ENCODE assay signal across 9 cellular contexts in genomic region chr14:65414961-65415589, GRCh38. TPM values are rescaled to one million over a fixed set of nuclear protein-coding genes. Genes with fewer than 3 reads are reported as not detected.
A peak's percentile ranks its signal among the peaks of the same experiment; 100 is the strongest.
DNase-seq lines count a peak whose midpoint lies in the region; ATAC-seq and TF ChIP-seq lines count a peak whose summit lies in the region.
"Had no signal": no experiment of that assay in that cellular context is flagged by ENCODE, and none has a peak within 500 bp of the region (broad histone marks: within the 10 kb centered on the region; RNA-seq: fewer than 3 reads in every experiment).

No MANE protein-coding gene starts in this region.

- CTCF ChIA-PET in activated B cell treated with CpG ODN at 0.5 μM for 24 hours (lab: Charles Lee): interaction anchor here (0.6 to 6.3 kb wide), 39 partner anchors 8 to 656 kb away, joined by 3 to 214 read pairs (median 5); partner anchors contain the start of gene FNTB

- H3K27me3 ChIP-seq in iPS-18a (ENCODE audit: control insufficient read depth, insufficient read depth, low read length) (peaks cover 8% of the 10 kb centered on the region), uterus (no peaks in the 10 kb centered on the region), suprapubic skin (no peaks in the 10 kb centered on the region)

- no peak overlapping the region for H3K27ac ChIP-seq in iPS-18a (ENCODE audit: low read length)
- no peak overlapping the region for H3K27ac ChIP-seq in uterus
- H3K27ac ChIP-seq in suprapubic skin: no peak overlapping the region

- DNase-seq in activated T-cell treated with anti-CD3 and anti-CD28 coated beads, Interleukin-2, amount 50 U/mL, for 4 hours: no peak
- no peak for DNase-seq in activated T-cell treated with anti-CD3 and anti-CD28 coated beads, Interleukin-2, amount 50 U/mL, for 48 hours
- peak; percentile 60 to 72 for DNase-seq in Kasumi-1 (lab: John Stamatoyannopoulos, UW)
- DNase-seq in activated B cell treated with CpG ODN at 0.5 μM for 24 hours: no peak
- no peak for DNase-seq in uterus
- DNase-seq in suprapubic skin (ENCODE audit: low spot score in 2 of 2): no peak

- TF ChIP-seq CTCF in activated B cell treated with CpG ODN at 0.5 μM for 24 hours (IDR thresholded peaks at IDR 0.05) (peak; percentile 65), uterus (IDR thresholded peaks at IDR 0.05) (peak; percentile 30 to 43 (median 40)), suprapubic skin (IDR thresholded peaks at IDR 0.05) (peak in 1 of 2 donors; percentile 9)

- no peaks in the 10 kb centered on the region for H3K27me3 Mint-ChIP-seq in activated T-cell treated with anti-CD3 and anti-CD28 coated beads, Interleukin-2, amount 50 U/mL, for 4 hours (ENCODE audit: low read depth)
- H3K27me3 Mint-ChIP-seq in activated B cell treated with CpG ODN at 0.5 μM for 24 hours: no peaks in the 10 kb centered on the region
- H3K27me3 Mint-ChIP-seq: central memory CD8-positive, alpha-beta T cell had no signal

- peaks cover 40% of the 10 kb centered on the region for H3K4me1 Mint-ChIP-seq in activated T-cell treated with anti-CD3 and anti-CD28 coated beads, Interleukin-2, amount 50 U/mL, for 4 hours (ENCODE audit: low read depth)
- peaks cover 45% of the 10 kb centered on the region for H3K4me1 Mint-ChIP-seq in activated B cell treated with CpG ODN at 0.5 μM for 24 hours

- no peaks in the 10 kb centered on the region for H3K9me3 ChIP-seq in iPS-18a (ENCODE audit: control insufficient read depth, low read depth, low read length)
- H3K9me3 ChIP-seq in uterus: no peaks in the 10 kb centered on the region
- no peaks in the 10 kb centered on the region for H3K9me3 ChIP-seq in suprapubic skin

- no peak overlapping the region for H3K27ac Mint-ChIP-seq in activated B cell treated with CpG ODN at 0.5 μM for 24 hours

- intact Hi-C loops in activated B cell treated with CpG ODN at 0.5 μM for 24 hours (cut with micrococcal nuclease) (loop anchor here (1.0 to 5.0 kb wide), 5 partner anchors 190 to 1827 kb away; partner anchors contain the start of genes PALS1 and WDR89), uterus (cut with DNase I; ENCODE audit: low total_unique reads) (loop anchor here (10.0 kb wide), 1 partner anchor 410 kb away; no protein-coding TSS in a partner anchor)

- peaks cover 23% of the 10 kb centered on the region for H3K4me1 ChIP-seq in iPS-18a (ENCODE audit: control insufficient read depth, low read depth, low read length)
- no peaks in the 10 kb centered on the region for H3K4me1 ChIP-seq in uterus
- peaks cover 13% of the 10 kb centered on the region for H3K4me1 ChIP-seq in suprapubic skin

- no peak for TF ChIP-seq EP300 in suprapubic skin (IDR thresholded peaks at IDR 0.05)

- H3K36me3 Mint-ChIP-seq in activated T-cell treated with anti-CD3 and anti-CD28 coated beads, Interleukin-2, amount 50 U/mL, for 4 hours (ENCODE audit: insufficient read depth): no peaks in the 10 kb centered on the region
- peaks cover 16% of the 10 kb centered on the region for H3K36me3 Mint-ChIP-seq in activated B cell treated with CpG ODN at 0.5 μM for 24 hours (ENCODE audit: low read depth)

- no peak for ATAC-seq in activated T-cell treated with anti-CD3 and anti-CD28 coated beads, Interleukin-2, amount 50 U/mL, for 4 hours
- ATAC-seq in activated B cell treated with CpG ODN at 0.5 μM for 24 hours (ENCODE audit: low read depth) (no peak), GM21717 (IDR thresholded peaks at IDR 0.05; ENCODE audit: unreplicated experiment) (no peak)

- 73% methylated on average over 3 of the region's 3 CpGs for WGBS in suprapubic skin

- H3K9ac ChIP-seq in iPS-18a (ENCODE audit: low read length): no peak overlapping the region

- no peaks in the 10 kb centered on the region for H3K36me3 ChIP-seq in iPS-18a (ENCODE audit: control insufficient read depth, low read depth, low read length)
- no peaks in the 10 kb centered on the region for H3K36me3 ChIP-seq in uterus
- H3K36me3 ChIP-seq in suprapubic skin: no peaks in the 10 kb centered on the region

- peak overlapping the region; percentile 89 for H3K4me3 ChIP-seq in iPS-18a (ENCODE audit: low read length)
- H3K4me3 ChIP-seq in uterus: no peak overlapping the region
- no peak overlapping the region for H3K4me3 ChIP-seq in suprapubic skin

- peak overlapping the region; percentile 97 for H3K4me3 Mint-ChIP-seq in activated T-cell treated with anti-CD3 and anti-CD28 coated beads, Interleukin-2, amount 50 U/mL, for 4 hours
- peak overlapping the region; percentile 99 for H3K4me3 Mint-ChIP-seq in activated B cell treated with CpG ODN at 0.5 μM for 24 hours

- H3K9me3 Mint-ChIP-seq in activated T-cell treated with anti-CD3 and anti-CD28 coated beads, Interleukin-2, amount 50 U/mL, for 4 hours: no peaks in the 10 kb centered on the region
- no peaks in the 10 kb centered on the region for H3K9me3 Mint-ChIP-seq in activated B cell treated with CpG ODN at 0.5 μM for 24 hours
- H3K9me3 Mint-ChIP-seq: central memory CD8-positive, alpha-beta T cell had no signal

- POLR2A ChIA-PET in activated B cell treated with CpG ODN at 0.5 μM for 24 hours (lab: Charles Lee): interaction anchor here (0.5 to 6.7 kb wide), 16 partner anchors 9 to 870 kb away, joined by 3 to 183 read pairs (median 8); no protein-coding TSS in a partner anchor

- no peak for TF ChIP-seq POLR2A in uterus (IDR thresholded peaks at IDR 0.05)
- no peak for TF ChIP-seq POLR2A in suprapubic skin (IDR thresholded peaks at IDR 0.05)

RNA-seq across cellular contexts. Expression of gene FUT8, which starts 2.5 kb away (rescaled TPM):
- 10 to 100 TPM; 29.2 to 38.4 (median 30.9) TPM for total RNA-seq in activated T-cell treated with anti-CD3 and anti-CD28 coated beads, Interleukin-2, amount 50 U/mL, for 4 hours
- total RNA-seq in activated B cell treated with CpG ODN at 0.5 μM for 24 hours (115 and 123 TPM in 2 replicates), uterus (10 to 100 TPM; 39.2 to 57.6 (median 51.8) TPM), suprapubic skin (10 to 100 TPM; 15.2 to 38.0 (median 20.7) TPM)

Comparison
In these comparisons a context has a peak if more than half of its experiments do, and no peak if none do; other contexts are left out.
1. DNase-seq: peak in Kasumi-1 (2 of 2); none in activated T-cell treated with anti-CD3 and anti-CD28 coated beads, Interleukin-2, amount 50 U/mL, for 4 hours (single experiment), activated T-cell treated with anti-CD3 and anti-CD28 coated beads, Interleukin-2, amount 50 U/mL, for 48 hours (0 of 2), activated B cell treated with CpG ODN at 0.5 μM for 24 hours (single experiment), uterus (0 of 2) and suprapubic skin (0 of 2).